Comparison of ENCODE assay signal across 1 cellular context in the genomic region with DNA sequence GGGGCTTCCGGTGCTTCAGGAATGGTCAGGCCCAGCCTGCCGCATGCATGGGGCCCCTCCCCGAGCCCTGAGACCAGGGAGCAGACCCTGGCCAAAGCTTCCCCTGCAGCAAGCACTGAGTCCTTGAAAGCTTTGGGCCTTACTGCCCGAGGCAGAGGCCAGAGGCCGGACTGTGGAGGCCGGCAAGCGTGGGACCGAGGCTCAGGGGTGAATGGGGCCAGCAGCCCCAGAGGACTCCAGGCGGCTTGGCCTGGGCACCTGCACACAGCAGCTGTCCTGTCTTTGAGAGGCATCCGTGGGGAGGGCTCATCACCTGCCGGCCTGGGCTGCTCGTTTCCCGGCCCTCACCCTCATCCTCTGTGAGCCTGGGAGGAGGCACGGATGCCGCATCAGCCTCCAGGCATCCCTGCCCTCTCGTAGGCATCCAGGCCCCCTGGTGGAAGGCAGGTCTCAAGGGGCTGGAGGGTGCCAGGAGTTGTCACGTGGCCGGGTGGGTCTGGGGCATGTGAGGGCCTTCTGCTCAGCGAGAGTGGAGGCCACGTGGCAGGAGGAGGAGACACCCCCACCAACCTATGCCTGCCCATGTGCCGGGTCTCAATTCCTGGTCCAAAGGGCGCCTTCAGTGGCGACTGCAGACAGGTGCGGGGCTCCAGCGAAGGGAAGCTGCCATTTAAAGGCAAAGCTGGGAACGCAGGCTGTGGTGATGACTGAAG.
TF ChIP-seq lines count a peak whose summit lies in the region.

No MANE protein-coding gene starts in this region.

TF ChIP-seq in liver, 16 proteins besides CTCF, POLR2A, EP300 and RAD21 (continued from another document):
- no peak for TF ChIP-seq NR2F2 (IDR thresholded peaks at IDR 0.05)
- TF ChIP-seq REST (IDR thresholded peaks at IDR 0.05), result peak; percentile 61
- no peak for TF ChIP-seq HNF4G (IDR thresholded peaks at IDR 0.05)
- peak; percentile 54 to 91 for TF ChIP-seq HNF4A (conservative IDR thresholded peaks at IDR 0.05)
- TF ChIP-seq FOXA2 (IDR thresholded peaks at IDR 0.05), result no peak
- TF ChIP-seq FOXA1 (IDR thresholded peaks at IDR 0.05), result no peak
- TF ChIP-seq JUND (IDR thresholded peaks at IDR 0.05), result no peak
- TF ChIP-seq, protein P1, sequence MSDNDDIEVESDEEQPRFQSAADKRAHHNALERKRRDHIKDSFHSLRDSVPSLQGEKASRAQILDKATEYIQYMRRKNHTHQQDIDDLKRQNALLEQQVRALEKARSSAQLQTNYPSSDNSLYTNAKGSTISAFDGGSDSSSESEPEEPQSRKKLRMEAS (IDR thresholded peaks at IDR 0.05), result peak; percentile 51
- peak; percentile 67 for TF ChIP-seq YY1 (IDR thresholded peaks at IDR 0.05)
- TF ChIP-seq GABPA (IDR thresholded peaks at IDR 0.05 in 1 of 2, conservative IDR thresholded peaks at IDR 0.05 in 1 of 2), result no peak
TF ChIP-seq in liver: peak in this region for 5.
